ENCODE assay signal across 17 cellular contexts in genomic region chr7:26413007-26413691, GRCh38.
DNase-seq lines count a peak whose midpoint lies in the region; ATAC-seq and TF ChIP-seq lines count a peak whose summit lies in the region.
"Had no signal": no experiment of that assay in that cellular context is flagged by ENCODE, and none has a peak within 500 bp of the region (broad histone marks: within the 10 kb centered on the region; RNA-seq: fewer than 3 reads in every experiment).

No MANE protein-coding gene starts in this region.

- H3K36me3 Mint-ChIP-seq in progenitor cell of endocrine pancreas (ENCODE audit: insufficient read depth) = no peaks in the 10 kb centered on the region

- H3K9me3 Mint-ChIP-seq in progenitor cell of endocrine pancreas (ENCODE audit: low read depth) = peaks cover 3% of the 10 kb centered on the region

- TF ChIP-seq CTCF in progenitor cell of endocrine pancreas (IDR thresholded peaks at IDR 0.05; ENCODE audit: unreplicated experiment) = no peak

- H3K27me3 Mint-ChIP-seq in progenitor cell of endocrine pancreas = peaks cover 5% of the 10 kb centered on the region

- H3K4me3 Mint-ChIP-seq in progenitor cell of endocrine pancreas (ENCODE audit: low read depth) = no peak overlapping the region
- H3K4me3 Mint-ChIP-seq: activated CD4-positive, alpha-beta T cell treated with anti-CD3 and anti-CD28 coated beads for 36 hours had no signal

- H3K27ac Mint-ChIP-seq in progenitor cell of endocrine pancreas = peak overlapping the region; percentile 59
- H3K27ac Mint-ChIP-seq: activated CD4-positive, alpha-beta T cell treated with anti-CD3 and anti-CD28 coated beads for 36 hours had no signal

- peak; percentile 84 for DNase-seq in NCI-H1105 (lab: John Stamatoyannopoulos, UW)
- DNase-seq in NCI-H2107 treated with DMSO at 0.1 percent for 48 hours (lab: John Stamatoyannopoulos, UW; ENCODE audit: unreplicated experiment) = peak; percentile 91
- DNase-seq in SHP77 (lab: John Stamatoyannopoulos, UW) = peak; percentile 97
- DNase-seq in progenitor cell of endocrine pancreas (ENCODE audit: low spot score, unreplicated experiment) = no peak
- DNase-seq in cerebellar nuclear complex (lab: John Stamatoyannopoulos, UW) = no peak
- no peak for DNase-seq in ureter (ENCODE audit: low spot score)
- DNase-seq: activated CD4-positive, alpha-beta T cell treated with anti-CD3 and anti-CD28 coated beads for 36 hours; activated gamma-delta T cell; anterior cingulate cortex; BE2C; DMS 273 treated with DMSO at 0.1 percent for 48 hours; foreskin keratinocyte; posterior cingulate gyrus; Right ventricle myocardium superior; transverse colon had no signal

- no peak for ATAC-seq in GM18870 (IDR thresholded peaks at IDR 0.05; ENCODE audit: unreplicated experiment)
- no peak for ATAC-seq in HG03159 (IDR thresholded peaks at IDR 0.05; ENCODE audit: unreplicated experiment)
- ATAC-seq: activated CD4-positive, alpha-beta T cell treated with anti-CD3 and anti-CD28 coated beads for 36 hours; foreskin keratinocyte had no signal

- H3K4me1 Mint-ChIP-seq in progenitor cell of endocrine pancreas (ENCODE audit: low read depth) = peaks cover 19% of the 10 kb centered on the region
- H3K4me1 Mint-ChIP-seq: activated CD4-positive, alpha-beta T cell treated with anti-CD3 and anti-CD28 coated beads for 36 hours had no signal

Comparison
In these comparisons a context has a peak if more than half of its experiments do, and no peak if none do; other contexts are left out.
1. DNase-seq: peak in NCI-H1105 (single experiment), NCI-H2107 treated with DMSO at 0.1 percent for 48 hours (single experiment) and SHP77 (2 of 2); none in progenitor cell of endocrine pancreas (single experiment), cerebellar nuclear complex (0 of 2) and ureter (single experiment).